Comparison of ENCODE assay signal across 20 cellular contexts in genomic region chr5:145921211-145921610, GRCh38. TPM values are rescaled to one million over a fixed set of nuclear protein-coding genes. Genes with fewer than 3 reads are reported as not detected.
A peak's percentile ranks its signal among the peaks of the same experiment; 100 is the strongest.
DNase-seq lines count a peak whose midpoint lies in the region; ATAC-seq and TF ChIP-seq lines count a peak whose summit lies in the region.
"Had no signal": no experiment of that assay in that cellular context is flagged by ENCODE, and none has a peak within 500 bp of the region (broad histone marks: within the 10 kb centered on the region; RNA-seq: fewer than 3 reads in every experiment).

No MANE protein-coding gene starts in this region.

- TF ChIP-seq CTCF in MCF 10A (IDR thresholded peaks at IDR 0.05; ENCODE audit: unreplicated experiment) (no peak), breast epithelium (IDR thresholded peaks at IDR 0.05) (no peak), RWPE2 (IDR thresholded peaks at IDR 0.05; ENCODE audit: poor library complexity, severe bottlenecking) (no peak)

- H3K27me3 ChIP-seq in breast epithelium = no peaks in the 10 kb centered on the region
- H3K27me3 ChIP-seq in RWPE2 (ENCODE audit: insufficient read depth, poor library complexity, severe bottlenecking) = no peaks in the 10 kb centered on the region
- H3K27me3 ChIP-seq: BLaER1 treated with 17β-estradiol and CSF1 and Interleukin-3, amounts not matched to agents 10 nM and 100 nM had no signal

- BruUV-seq in MCF 10A (replicated peaks; lab: Mats Ljungman, UMichigan) = no TSS peak

- H3K4me1 ChIP-seq in breast epithelium = peaks cover 0 to 8% of the 10 kb centered on the region in 2 donors
- H3K4me1 ChIP-seq in RWPE2 (ENCODE audit: insufficient read depth, poor library complexity, severe bottlenecking) = peaks cover 33% of the 10 kb centered on the region

- H3K9me3 ChIP-seq in breast epithelium (no peaks in the 10 kb centered on the region), RWPE2 (ENCODE audit: severe bottlenecking) (no peaks in the 10 kb centered on the region)
- H3K9me3 ChIP-seq: BLaER1 treated with 17β-estradiol and CSF1 and Interleukin-3, amounts not matched to agents 10 nM and 100 nM had no signal

- POLR2A ChIA-PET in MCF 10A (lab: Yijun Ruan, JAX) (interaction anchor here (0.6 to 2.7 kb wide), 6 partner anchors 13 to 120 kb away, joined by 3 to 16 read pairs (median 4); partner anchors contain the start of gene SH3RF2), HEK293T (lab: Yijun Ruan, JAX) (no interaction called here)

- peaks cover 49% of the 10 kb centered on the region for H3K4me1 Mint-ChIP-seq in MCF 10A (ENCODE audit: insufficient read depth, unreplicated experiment)
- H3K4me1 Mint-ChIP-seq: T-helper 17 cell had no signal

- H3K4me3 Mint-ChIP-seq in MCF 10A (ENCODE audit: unreplicated experiment) = no peak overlapping the region
- H3K4me3 Mint-ChIP-seq: T-helper 17 cell had no signal

- no peaks in the 10 kb centered on the region for H3K9me3 Mint-ChIP-seq in MCF 10A (ENCODE audit: unreplicated experiment)

- ATAC-seq in RWPE2 (ENCODE audit: low read depth) (peak; percentile 52), esophagus mucosa (peak; percentile 92), HG03565 (IDR thresholded peaks at IDR 0.05; ENCODE audit: unreplicated experiment) (no peak)
- ATAC-seq: T-helper 17 cell had no signal

- intact Hi-C loops in MCF 10A (cut with micrococcal nuclease) = no loop called here
- intact Hi-C loops in breast epithelium (cut with DNase I; ENCODE audit: low total_unique reads) = no loop called here

- no peaks in the 10 kb centered on the region for H3K27me3 Mint-ChIP-seq in MCF 10A (ENCODE audit: insufficient read depth, unreplicated experiment)

- peak overlapping the region; percentile 32 for H3K27ac Mint-ChIP-seq in MCF 10A (ENCODE audit: low read depth, unreplicated experiment)
- H3K27ac Mint-ChIP-seq: T-helper 17 cell had no signal

- no peak for TF ChIP-seq POLR2A in breast epithelium (IDR thresholded peaks at IDR 0.05)

- CTCF ChIA-PET in MCF 10A (lab: Yijun Ruan, JAX) (interaction anchor here (0.6 to 6.5 kb wide), 4 partner anchors 13 to 128 kb away, joined by 3 to 47 read pairs (median 3); no protein-coding TSS in a partner anchor), HEK293T (lab: Yijun Ruan, JAX) (no interaction called here)

- H3K36me3 Mint-ChIP-seq in MCF 10A (ENCODE audit: insufficient read depth, unreplicated experiment) = no peaks in the 10 kb centered on the region

- DNase-seq in MCF 10A (ENCODE audit: unreplicated experiment) = no peak
- DNase-seq in breast epithelium (ENCODE audit: low spot score in 2 of 2) = no peak
- DNase-seq in RWPE2 (ENCODE audit: low spot score) = peak; percentile 73
- no peak for DNase-seq in NCI-H2171 treated with DMSO at 0.1 percent for 48 hours (lab: John Stamatoyannopoulos, UW)
- DNase-seq in iPS-NIHi7 (ENCODE audit: extremely low spot score) = no peak
- no peak for DNase-seq in HEK293T (ENCODE audit: extremely low spot score)
- DNase-seq: DMS153, Kasumi-1, MV-4-11, NCI-H1417 treated with DMSO at 0.1 percent for 48 hours, NCI-H2029, NCI-H526 treated with DMSO at 0.1 percent for 48 hours, PC-9, SHP77 treated with DMSO at 0.1 percent for 48 hours, T-helper 17 cell had no signal

- H3K27ac ChIP-seq in breast epithelium (no peak overlapping the region), RWPE2 (ENCODE audit: poor library complexity, severe bottlenecking) (peak overlapping the region; percentile 56)
- H3K27ac ChIP-seq: 22Rv1; BLaER1 treated with 17β-estradiol and CSF1 and Interleukin-3, amounts not matched to agents 10 nM and 100 nM; PC-9 had no signal

- H3K36me3 ChIP-seq in breast epithelium (no peaks in the 10 kb centered on the region), RWPE2 (ENCODE audit: low read depth) (no peaks in the 10 kb centered on the region)
- H3K36me3 ChIP-seq: BLaER1 treated with 17β-estradiol and CSF1 and Interleukin-3, amounts not matched to agents 10 nM and 100 nM had no signal

- H3K4me3 ChIP-seq in breast epithelium (no peak overlapping the region), RWPE2 (ENCODE audit: severe bottlenecking) (no peak overlapping the region)
- H3K4me3 ChIP-seq: BLaER1 treated with 17β-estradiol and CSF1 and Interleukin-3, amounts not matched to agents 10 nM and 100 nM; PC-9 had no signal

TF ChIP-seq in HEK293T, 16 proteins besides CTCF, POLR2A, EP300 and RAD21:
- no peak for TF ChIP-seq PKNOX1 (IDR thresholded peaks at IDR 0.05)
TF ChIP-seq in HEK293T: peak in this region for 0.

RNA-seq across cellular contexts. Expression of gene SH3RF2, which starts 15.2 kb away (rescaled TPM):
- total RNA-seq in MCF 10A (2022) = 14.9 and 29.6 TPM in 2 replicates
- 1 to 10 TPM; 6.6 to 9.5 (median 9.4) TPM for total RNA-seq in breast epithelium
- total RNA-seq in esophagus mucosa = 49.8 TPM

RNA-seq across cellular contexts. Expression of gene GRXCR2, which starts 48.4 kb away (rescaled TPM):
- total RNA-seq in MCF 10A (2022) (not detected in 2 replicates), breast epithelium (under 1 TPM in 1 of 3 donors, not detected in 2; 0.29 TPM), esophagus mucosa (not detected)
- total RNA-seq: G401, PC-9, T-helper 17 cell had no signal
